Comparison of ENCODE assay signal across 21 cellular contexts in genomic region chr7:141287936-141288335, GRCh38.
"Had no signal": no experiment of that assay in that cellular context is flagged by ENCODE, and none has a peak within 500 bp of the region (broad histone marks: within the 10 kb centered on the region; RNA-seq: fewer than 3 reads in every experiment).

No MANE protein-coding gene starts in this region.

- H3K36me3 ChIP-seq: SJSA1 had no signal

- H3K27ac ChIP-seq: SJSA1 had no signal

- DNase-seq: activated CD4-positive, alpha-beta T cell treated with anti-CD3 and anti-CD28 coated beads for 48 hours; activated CD4-positive, alpha-beta T cell treated with anti-CD3 and anti-CD28 coated beads, Interleukin-2, amount 50 U/mL, for 4 hours; activated CD4-positive, CD25-positive, alpha-beta regulatory T cell treated with anti-CD3 and anti-CD28 coated beads, Interleukin-2, amount 50 U/mL, for 72 hours; activated CD8-positive, alpha-beta memory T cell treated with anti-CD3 and anti-CD28 coated beads, Interleukin-2, amount 50 U/mL, for 48 hours; activated CD8-positive, alpha-beta T cell treated with anti-CD3 and anti-CD28 coated beads, Interleukin-2, amount 10 ng/mL, durations not matched to agents 7 days and 5 days; activated effector memory CD4-positive, alpha-beta T cell treated with Interleukin-2 at 50 U/mL for 16 hours; activated naive CD4-positive, alpha-beta T cell; activated T-cell treated with anti-CD3 and anti-CD28 coated beads, Interleukin-2, amount 50 U/mL, for 24 hours; aorta; central memory CD4-positive, alpha-beta T cell; Kasumi-1; KBM-7; NCI-H1436 treated with DMSO at 0.1 percent for 48 hours; NCI-H2081; NCI-H345; NCI-H510A; NCI-H526 treated with DMSO at 0.1 percent for 48 hours; NCI-H82 had no signal

- ATAC-seq: activated CD8-positive, alpha-beta T cell treated with anti-CD3 and anti-CD28 coated beads, Interleukin-2, amount 10 ng/mL, durations not matched to agents 7 days and 5 days; Right ventricle myocardium inferior; WTC11 had no signal

- H3K4me3 ChIP-seq: SJSA1 had no signal

- H3K4me1 ChIP-seq: SJSA1 had no signal

- H3K27me3 ChIP-seq: SJSA1 had no signal

- H3K9me3 ChIP-seq: SJSA1 had no signal
